Comparison of ENCODE assay signal across 1 cellular context in the genomic region with DNA sequence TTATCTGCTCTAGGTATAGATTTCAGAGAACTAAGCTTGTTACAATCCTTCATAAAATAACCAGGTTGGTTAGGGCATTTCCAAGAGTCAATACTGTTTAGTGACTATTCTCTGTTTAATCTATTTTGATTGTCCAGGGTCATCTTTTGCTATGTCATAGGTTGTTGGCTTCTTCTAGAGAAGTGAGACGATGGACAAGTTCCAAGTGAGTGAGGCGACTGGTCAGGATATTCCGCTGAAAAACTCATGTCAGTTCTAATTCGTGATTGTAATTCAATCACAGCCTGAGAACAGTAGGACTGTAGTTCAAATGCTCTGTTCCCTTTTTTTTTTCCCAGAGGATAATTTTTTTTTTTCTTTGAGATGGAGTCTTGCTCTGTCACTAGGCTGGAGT.
TF ChIP-seq lines count a peak whose summit lies in the region.

No MANE protein-coding gene starts in this region.

TF ChIP-seq in SK-N-SH treated with all-trans-retinoic acid at 6 μM for 48 hours, 23 proteins besides CTCF, POLR2A, EP300 and RAD21 (continued from another document):
- TF ChIP-seq CSDC2 (CRISPR knock-in tag; IDR thresholded peaks at IDR 0.05), result no peak
- no peak for TF ChIP-seq ZC3H10 (CRISPR knock-in tag; IDR thresholded peaks at IDR 0.05)
- no peak for TF ChIP-seq GLIS3 (CRISPR knock-in tag; IDR thresholded peaks at IDR 0.05)
- TF ChIP-seq ISL1 (CRISPR knock-in tag; IDR thresholded peaks at IDR 0.05), result no peak
- TF ChIP-seq, protein P1, sequence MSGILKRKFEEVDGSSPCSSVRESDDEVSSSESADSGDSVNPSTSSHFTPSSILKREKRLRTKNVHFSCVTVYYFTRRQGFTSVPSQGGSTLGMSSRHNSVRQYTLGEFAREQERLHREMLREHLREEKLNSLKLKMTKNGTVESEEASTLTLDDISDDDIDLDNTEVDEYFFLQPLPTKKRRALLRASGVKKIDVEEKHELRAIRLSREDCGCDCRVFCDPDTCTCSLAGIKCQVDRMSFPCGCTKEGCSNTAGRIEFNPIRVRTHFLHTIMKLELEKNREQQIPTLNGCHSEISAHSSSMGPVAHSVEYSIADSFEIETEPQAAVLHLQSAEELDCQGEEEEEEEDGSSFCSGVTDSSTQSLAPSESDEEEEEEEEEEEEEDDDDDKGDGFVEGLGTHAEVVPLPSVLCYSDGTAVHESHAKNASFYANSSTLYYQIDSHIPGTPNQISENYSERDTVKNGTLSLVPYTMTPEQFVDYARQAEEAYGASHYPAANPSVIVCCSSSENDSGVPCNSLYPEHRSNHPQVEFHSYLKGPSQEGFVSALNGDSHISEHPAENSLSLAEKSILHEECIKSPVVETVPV (CRISPR knock-in tag; IDR thresholded peaks at IDR 0.05), result no peak
